In the genomic region with DNA sequence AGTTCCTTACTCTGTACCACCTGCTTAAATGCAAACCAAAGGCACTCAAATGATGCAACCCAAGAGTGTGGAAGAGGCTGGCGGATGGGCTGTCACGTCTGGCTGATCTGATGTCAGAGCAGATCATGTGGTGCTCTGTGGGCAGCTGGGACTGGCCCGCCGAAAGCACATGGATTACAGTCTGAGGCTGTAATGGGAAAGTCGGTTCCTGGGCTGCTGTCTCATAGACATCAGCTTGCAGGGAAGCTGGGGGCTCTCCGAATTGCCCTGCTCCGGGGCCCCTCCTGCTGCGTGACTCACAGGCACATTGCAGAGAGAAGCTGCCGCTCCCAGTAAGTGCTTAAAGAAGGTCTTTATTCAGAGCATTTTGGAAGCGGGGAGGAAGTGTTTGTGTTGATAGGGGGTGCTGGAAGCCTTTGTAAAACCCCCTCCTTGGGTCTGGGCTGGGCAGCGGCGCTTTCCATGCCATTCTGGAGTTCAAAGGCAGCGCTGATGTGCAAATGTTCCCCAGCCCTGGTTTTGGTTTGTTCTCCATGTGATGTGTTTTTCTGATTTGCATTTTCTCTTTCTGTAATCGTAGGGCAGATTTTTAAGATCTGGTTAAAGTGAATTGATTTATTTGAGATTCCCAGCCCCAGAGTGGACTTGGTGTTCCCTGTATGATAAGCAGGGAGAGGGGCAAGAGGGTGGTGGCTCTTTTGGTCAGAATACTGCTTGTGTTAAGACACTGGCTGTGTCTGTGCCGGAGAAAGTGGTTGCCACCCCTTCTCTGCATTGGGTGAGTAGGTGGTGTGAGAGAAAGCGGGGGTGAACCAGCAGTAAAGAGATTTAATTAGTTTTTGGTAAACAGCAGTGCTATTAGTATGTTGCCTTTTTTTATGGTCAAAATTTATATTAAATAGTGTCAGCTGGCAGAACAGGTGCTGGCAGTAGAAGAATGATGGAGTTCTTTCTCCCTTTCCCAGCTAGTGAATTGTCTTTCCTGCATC, we compare ENCODE assay signal across 8 cellular contexts.
DNase-seq lines count a peak whose midpoint lies in the region; ATAC-seq and TF ChIP-seq lines count a peak whose summit lies in the region.

No MANE protein-coding gene starts in this region.

- H3K79me2 ChIP-seq in osteoblast (ENCODE audit: insufficient read depth, low read length) = no peaks in the 10 kb centered on the region

- H3K27me3 Mint-ChIP-seq in activated naive CD4-positive, alpha-beta T cell treated with anti-CD3 and anti-CD28 coated beads, Interleukin-2, amount 10 ng/mL, durations not matched to agents 7 days and 5 days = peaks cover 25% of the 10 kb centered on the region
- H3K27me3 Mint-ChIP-seq in glutamatergic neuron (ENCODE audit: unreplicated experiment) = peaks cover 7% of the 10 kb centered on the region

- no peaks in the 10 kb centered on the region for H3K36me3 ChIP-seq in osteoblast (ENCODE audit: insufficient read depth, low read length)

- no peaks in the 10 kb centered on the region for H4K20me1 ChIP-seq in osteoblast (ENCODE audit: insufficient read depth, low read length)

- TF ChIP-seq CTCF in glutamatergic neuron (IDR thresholded peaks at IDR 0.05; ENCODE audit: partially characterized antibody, unreplicated experiment) (no peak), osteoblast (IDR thresholded peaks at IDR 0.05; ENCODE audit: extremely low read depth, low read depth, low read length) (no peak)

- H3K4me1 ChIP-seq in osteoblast (ENCODE audit: insufficient read depth, low read length) = peaks cover 6% of the 10 kb centered on the region

- H3K27ac Mint-ChIP-seq in activated naive CD4-positive, alpha-beta T cell treated with anti-CD3 and anti-CD28 coated beads, Interleukin-2, amount 10 ng/mL, durations not matched to agents 7 days and 5 days = no peak overlapping the region
- peak overlapping the region; percentile 96 for H3K27ac Mint-ChIP-seq in glutamatergic neuron (ENCODE audit: unreplicated experiment)

- H3K4me3 ChIP-seq in osteoblast (ENCODE audit: insufficient read depth, low read length) = peak overlapping the region; percentile 81

- H2AFZ ChIP-seq in osteoblast (ENCODE audit: low read length) = peak overlapping the region; percentile 97

- H3K27ac ChIP-seq in osteoblast (ENCODE audit: low read depth, low read length) = peak overlapping the region; percentile 78

- peaks cover 10% of the 10 kb centered on the region for H3K4me1 Mint-ChIP-seq in activated naive CD4-positive, alpha-beta T cell treated with anti-CD3 and anti-CD28 coated beads, Interleukin-2, amount 10 ng/mL, durations not matched to agents 7 days and 5 days
- H3K4me1 Mint-ChIP-seq in glutamatergic neuron (ENCODE audit: low read depth, unreplicated experiment) = peaks cover 16% of the 10 kb centered on the region

- H3K9me3 ChIP-seq in osteoblast (ENCODE audit: low read depth, low read length) = no peaks in the 10 kb centered on the region

- no peaks in the 10 kb centered on the region for H3K27me3 ChIP-seq in osteoblast (ENCODE audit: insufficient read depth, low read length)

- no peaks in the 10 kb centered on the region for H3K36me3 Mint-ChIP-seq in activated naive CD4-positive, alpha-beta T cell treated with anti-CD3 and anti-CD28 coated beads, Interleukin-2, amount 10 ng/mL, durations not matched to agents 7 days and 5 days
- H3K36me3 Mint-ChIP-seq in glutamatergic neuron (ENCODE audit: unreplicated experiment) = no peaks in the 10 kb centered on the region

- H3K9me3 Mint-ChIP-seq in activated naive CD4-positive, alpha-beta T cell treated with anti-CD3 and anti-CD28 coated beads, Interleukin-2, amount 10 ng/mL, durations not matched to agents 7 days and 5 days = no peaks in the 10 kb centered on the region
- peaks cover 10% of the 10 kb centered on the region for H3K9me3 Mint-ChIP-seq in glutamatergic neuron (ENCODE audit: unreplicated experiment)

- ATAC-seq in GM19395 (IDR thresholded peaks at IDR 0.05; ENCODE audit: unreplicated experiment) (peak; percentile 94), HG03439 (IDR thresholded peaks at IDR 0.05; ENCODE audit: unreplicated experiment) (peak; percentile 97)

- H3K4me2 ChIP-seq in osteoblast (ENCODE audit: insufficient read depth, low read length) = peak overlapping the region; percentile 96

- CTCF ChIA-PET in activated naive CD4-positive, alpha-beta T cell treated with anti-CD3 and anti-CD28 coated beads, Interleukin-2, amount 10 ng/mL, durations not matched to agents 7 days and 5 days (lab: Charles Lee) = no interaction called here

- DNase-seq in DMS 273 (lab: John Stamatoyannopoulos, UW; ENCODE audit: unreplicated experiment) (peak; percentile 92), NCI-H69 (lab: John Stamatoyannopoulos, UW) (peak; percentile 86), glutamatergic neuron (peak; percentile 86), osteoblast (ENCODE audit: insufficient read length, low spot score, missing footprints) (peak; percentile 95), NCI-H1048 (lab: John Stamatoyannopoulos, UW) (no peak)
- peak; percentile 40 for DNase-seq in activated naive CD4-positive, alpha-beta T cell treated with anti-CD3 and anti-CD28 coated beads, Interleukin-2, amount 10 ng/mL, durations not matched to agents 7 days and 5 days

- H3K4me3 Mint-ChIP-seq in activated naive CD4-positive, alpha-beta T cell treated with anti-CD3 and anti-CD28 coated beads, Interleukin-2, amount 10 ng/mL, durations not matched to agents 7 days and 5 days = peak overlapping the region; percentile 59
- H3K4me3 Mint-ChIP-seq in glutamatergic neuron (ENCODE audit: unreplicated experiment) = peak overlapping the region; percentile 98
